14 cellular contexts compared by ENCODE assay signal in the genomic region with DNA sequence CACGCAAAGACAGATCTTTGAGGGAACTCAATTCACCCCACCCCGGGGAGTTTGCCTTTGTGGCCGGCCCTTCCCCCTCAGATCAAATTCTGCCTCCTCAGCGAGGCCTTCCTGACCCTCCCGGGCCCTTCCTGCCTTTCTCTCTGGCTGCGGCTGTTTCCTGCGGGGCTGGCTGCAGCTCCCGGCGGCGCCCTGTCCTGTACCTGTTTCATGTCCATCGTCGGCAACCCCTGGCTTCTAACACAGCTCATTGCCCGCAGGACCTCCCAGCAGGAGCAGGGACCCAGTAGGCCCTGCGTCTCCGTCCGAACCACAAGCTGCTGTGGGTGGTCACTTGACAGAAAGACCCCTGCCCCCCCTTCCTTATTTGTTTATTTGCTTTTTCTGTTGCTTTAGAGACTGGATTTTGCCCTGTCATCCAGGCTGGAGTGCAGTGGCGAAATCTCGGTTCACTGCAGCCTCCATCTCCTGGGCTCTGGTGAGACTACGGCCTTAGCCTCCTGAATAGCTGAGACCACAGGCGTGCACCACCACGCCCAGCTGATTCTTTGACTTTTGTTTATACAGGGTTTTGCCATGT. TPM values are rescaled to one million over a fixed set of nuclear protein-coding genes. Genes with fewer than 3 reads are reported as not detected.
DNase-seq lines count a peak whose midpoint lies in the region; ATAC-seq, FAIRE-seq and TF ChIP-seq lines count a peak whose summit lies in the region.
"Had no signal": no experiment of that assay in that cellular context is flagged by ENCODE, and none has a peak within 500 bp of the region (broad histone marks: within the 10 kb centered on the region; RNA-seq: fewer than 3 reads in every experiment).

No MANE protein-coding gene starts in this region.

- H3K9me3 Mint-ChIP-seq in activated CD4-positive, alpha-beta T cell treated with anti-CD3 and anti-CD28 coated beads, Interleukin-2, amount 10 ng/mL, durations not matched to agents 7 days and 5 days = no peaks in the 10 kb centered on the region
- H3K9me3 Mint-ChIP-seq: T-helper 2 cell treated with Interferon-gamma antibody and Interleukin-4, amounts not matched to agents 5 μg/mL and 100 μg/mL, for 36 hours had no signal

- H2AFZ ChIP-seq in endothelial cell of umbilical vein (ENCODE audit: low read depth, low read length) = peak overlapping the region; percentile 61

- FAIRE-seq in endothelial cell of umbilical vein (lab: Jason Lieb, UNC) = peak; percentile 96
- FAIRE-seq: endometrium, G401.6 had no signal

- CTCF ChIA-PET in endothelial cell of umbilical vein (lab: Charles Lee) = interaction anchor here (1.0 to 1.3 kb wide), 2 partner anchors 14 to 20 kb away, joined by 4 to 9 read pairs; no protein-coding TSS in a partner anchor
- CTCF ChIA-PET in activated CD4-positive, alpha-beta T cell treated with anti-CD3 and anti-CD28 coated beads, Interleukin-2, amount 10 ng/mL, durations not matched to agents 7 days and 5 days (lab: Charles Lee) = interaction anchor here (0.9 kb wide), 1 partner anchor 21 kb away, joined by 5 read pairs; no protein-coding TSS in a partner anchor

- H3K36me3 Mint-ChIP-seq in activated CD4-positive, alpha-beta T cell treated with anti-CD3 and anti-CD28 coated beads, Interleukin-2, amount 10 ng/mL, durations not matched to agents 7 days and 5 days (ENCODE audit: low read depth) = no peaks in the 10 kb centered on the region

- BruUV-seq in endothelial cell of umbilical vein (replicated peaks; lab: Mats Ljungman, UMichigan) = no TSS peak

- no peaks in the 10 kb centered on the region for H4K20me1 ChIP-seq in endothelial cell of umbilical vein (replicated peaks; ENCODE audit: control insufficient read depth, extremely low read depth, insufficient read depth, low read length)

- H3K27me3 ChIP-seq in RWPE2 (ENCODE audit: insufficient read depth, poor library complexity, severe bottlenecking) = no peaks in the 10 kb centered on the region
- H3K27me3 ChIP-seq in endothelial cell of umbilical vein (ENCODE audit: control insufficient read depth in 2 of 2, insufficient read depth in 2 of 2, low read length in 2 of 2) = no peaks in the 10 kb centered on the region
- H3K27me3 ChIP-seq in right lobe of liver = no peaks in the 10 kb centered on the region
- H3K27me3 ChIP-seq in tibial nerve = no peaks in the 10 kb centered on the region

- POLR2A ChIA-PET in endothelial cell of umbilical vein (lab: Charles Lee) = interaction anchor here (1.0 kb wide), 1 partner anchor 13 kb away, joined by 3 read pairs; no protein-coding TSS in a partner anchor
- POLR2A ChIA-PET in activated CD4-positive, alpha-beta T cell treated with anti-CD3 and anti-CD28 coated beads, Interleukin-2, amount 10 ng/mL, durations not matched to agents 7 days and 5 days (lab: Charles Lee) = no interaction called here

- no peak overlapping the region for H3K4me3 Mint-ChIP-seq in activated CD4-positive, alpha-beta T cell treated with anti-CD3 and anti-CD28 coated beads, Interleukin-2, amount 10 ng/mL, durations not matched to agents 7 days and 5 days
- H3K4me3 Mint-ChIP-seq: T-helper 2 cell treated with Interferon-gamma antibody and Interleukin-4, amounts not matched to agents 5 μg/mL and 100 μg/mL, for 36 hours had no signal

- dilution Hi-C loops in endothelial cell of umbilical vein (cut with MboI; ENCODE audit: extremely low pct_ligation_motif_present, low sequenced_read_pairs) = no loop called here

- peaks cover 9% of the 10 kb centered on the region for H3K4me1 Mint-ChIP-seq in activated CD4-positive, alpha-beta T cell treated with anti-CD3 and anti-CD28 coated beads, Interleukin-2, amount 10 ng/mL, durations not matched to agents 7 days and 5 days

- H3K9me1 ChIP-seq in endothelial cell of umbilical vein (replicated peaks; ENCODE audit: control insufficient read depth, extremely low read depth, insufficient read depth, low read length) = no peaks in the 10 kb centered on the region

- ATAC-seq in RWPE2 (ENCODE audit: low read depth) (no peak), right lobe of liver (peak; percentile 63 to 73 (median 68)), HG03571 (IDR thresholded peaks at IDR 0.05; ENCODE audit: unreplicated experiment) (no peak)

- H3K9me3 ChIP-seq in RWPE2 (ENCODE audit: severe bottlenecking) (no peaks in the 10 kb centered on the region), endothelial cell of umbilical vein (replicated peaks; ENCODE audit: control insufficient read depth, insufficient read depth, low read length) (no peaks in the 10 kb centered on the region), right lobe of liver (no peaks in the 10 kb centered on the region), tibial nerve (no peaks in the 10 kb centered on the region)
- H3K9me3 ChIP-seq: thoracic aorta had no signal

- peaks cover 2% of the 10 kb centered on the region for H3K79me2 ChIP-seq in endothelial cell of umbilical vein (ENCODE audit: control insufficient read depth, insufficient read depth, low read length)

- peaks cover 4% of the 10 kb centered on the region for H3K27me3 Mint-ChIP-seq in activated CD4-positive, alpha-beta T cell treated with anti-CD3 and anti-CD28 coated beads, Interleukin-2, amount 10 ng/mL, durations not matched to agents 7 days and 5 days

- H3K27ac ChIP-seq in RWPE2 (ENCODE audit: poor library complexity, severe bottlenecking) (peak overlapping the region; percentile 39), endothelial cell of umbilical vein (ENCODE audit: insufficient read depth, low read depth, low read length) (peak overlapping the region; percentile 80), right lobe of liver (peak overlapping the region; percentile 5 to 43 (median 24)), tibial nerve (peak overlapping the region in 3 of 4 donors; percentile 15 to 71 (median 69))
- H3K27ac ChIP-seq: thoracic aorta had no signal

- peak overlapping the region; percentile 71 for H3K4me2 ChIP-seq in endothelial cell of umbilical vein (ENCODE audit: insufficient read depth, low read length)

- H3K4me1 ChIP-seq in RWPE2 (ENCODE audit: insufficient read depth, poor library complexity, severe bottlenecking) (peaks cover 6% of the 10 kb centered on the region), endothelial cell of umbilical vein (ENCODE audit: control insufficient read depth, extremely low read depth, insufficient read depth, low read length) (peaks cover 29% of the 10 kb centered on the region), right lobe of liver (no peaks in the 10 kb centered on the region), tibial nerve (peaks cover 0 to 37% (median 9%) of the 10 kb centered on the region in 4 donors)

- no peak for DNase-seq in RWPE2 (ENCODE audit: low spot score)
- peak; percentile 69 for DNase-seq in endothelial cell of umbilical vein (ENCODE audit: low read depth, low spot score)
- DNase-seq in right lobe of liver = peak in 1 of 3 donors; percentile 49
- DNase-seq in tibial nerve (ENCODE audit: low spot score in 2 of 2) = no peak
- no peak for DNase-seq in stimulated activated CD4-positive, alpha-beta T cell treated with anti-CD3 and anti-CD28 coated beads, Interleukin-4, amount 100 ng/mL, for 24 hours
- no peak for DNase-seq in activated CD4-positive, alpha-beta T cell treated with anti-CD3 and anti-CD28 coated beads, Interleukin-2, amount 10 ng/mL, durations not matched to agents 7 days and 5 days
- no peak for DNase-seq in NCI-H2107 (lab: John Stamatoyannopoulos, UW)
- DNase-seq: activated effector memory CD4-positive, alpha-beta T cell treated with Interleukin-2 at 50 U/mL for 16 hours; NCI-H510A had no signal

- no peak for TF ChIP-seq EP300 in tibial nerve (IDR thresholded peaks at IDR 0.05)

- H3K4me3 ChIP-seq in RWPE2 (ENCODE audit: severe bottlenecking) = no peak overlapping the region
- H3K4me3 ChIP-seq in endothelial cell of umbilical vein (replicated peaks in 1 of 3; ENCODE audit: insufficient read depth in 1 of 3, low read depth in 1 of 3, low read length in 3 of 3) = peak overlapping the region in 1 of 3 experiments; percentile 10
- no peak overlapping the region for H3K4me3 ChIP-seq in right lobe of liver
- H3K4me3 ChIP-seq in tibial nerve = peak overlapping the region in 1 of 4 donors; percentile 9
- H3K4me3 ChIP-seq: thoracic aorta had no signal

- WGBS in right lobe of liver (ENCODE audit: insufficient coverage, low coverage, low lambda C conversion rate, missing lambda C conversion rate) = 24% methylated on average over 6 of the region's 21 CpGs
- 47 to 50% methylated on average over 21 of the region's 21 CpGs for WGBS in tibial nerve, 2 donors

- peak overlapping the region; percentile 56 for H3K9ac ChIP-seq in endothelial cell of umbilical vein (replicated peaks; ENCODE audit: extremely low read depth, insufficient read depth, low read length)

- H3K27ac Mint-ChIP-seq in activated CD4-positive, alpha-beta T cell treated with anti-CD3 and anti-CD28 coated beads, Interleukin-2, amount 10 ng/mL, durations not matched to agents 7 days and 5 days = no peak overlapping the region

- TF ChIP-seq POLR2A in endothelial cell of umbilical vein (IDR thresholded peaks at IDR 0.05; ENCODE audit: low read depth, low read length) = peak; percentile 24
- TF ChIP-seq POLR2A in right lobe of liver (IDR thresholded peaks at IDR 0.05) = no peak
- TF ChIP-seq POLR2A in tibial nerve (IDR thresholded peaks at IDR 0.05) = no peak

- TF ChIP-seq CTCF in RWPE2 (IDR thresholded peaks at IDR 0.05; ENCODE audit: poor library complexity, severe bottlenecking) (no peak), endothelial cell of umbilical vein (IDR thresholded peaks at IDR 0.05; ENCODE audit: extremely low read depth in 1 of 2, insufficient read depth in 1 of 2, low read depth in 1 of 2, low read length in 2 of 2) (no peak), right lobe of liver (IDR thresholded peaks at IDR 0.05) (no peak), tibial nerve (IDR thresholded peaks at IDR 0.05) (no peak)

- H3K36me3 ChIP-seq in RWPE2 (ENCODE audit: low read depth) = peaks cover 4% of the 10 kb centered on the region
- no peaks in the 10 kb centered on the region for H3K36me3 ChIP-seq in endothelial cell of umbilical vein (ENCODE audit: control insufficient read depth in 2 of 2, extremely low read depth in 1 of 2, insufficient read depth in 2 of 2, low read length in 2 of 2)
- no peaks in the 10 kb centered on the region for H3K36me3 ChIP-seq in right lobe of liver
- no peaks in the 10 kb centered on the region for H3K36me3 ChIP-seq in tibial nerve
- H3K36me3 ChIP-seq: thoracic aorta had no signal

- intact Hi-C loops in endothelial cell of umbilical vein (cut with micrococcal nuclease) = loop anchor here (1.0 to 10.0 kb wide), 4 partner anchors 7 to 455 kb away; partner anchors contain the start of genes ATP5F1D, MIDN and PTBP1
- intact Hi-C loops in right lobe of liver (cut with DNase I) = no loop called here

RNA-seq across cellular contexts. Expression of gene PTBP1, which starts 7.7 kb away (rescaled TPM):
- total RNA-seq in endothelial cell of umbilical vein (607 and 623 TPM in 2 replicates), right lobe of liver (100 to 1,000 TPM in 5 of 6 experiments, 10 to 100 TPM in 1; 91.1 to 150 (median 129) TPM), tibial nerve (100 to 1,000 TPM; 118 to 205 (median 141) TPM)
- 382 and 465 TPM in 2 replicates for polyA plus RNA-seq in endothelial cell of umbilical vein
- polyA plus RNA-seq in endothelial cell of umbilical vein (2011; cell fraction: cytosol; rRNA removed) = 214 and 242 TPM in 2 replicates
- 500 and 584 TPM in 2 replicates for polyA plus RNA-seq in endothelial cell of umbilical vein (2011; cell fraction: nucleus; rRNA removed)
- polyA plus RNA-seq in endothelial cell of umbilical vein (2012) = 424 and 517 TPM in 2 replicates
- polyA minus RNA-seq in endothelial cell of umbilical vein = 274 and 326 TPM in 2 replicates
- polyA minus RNA-seq in endothelial cell of umbilical vein (2011; cell fraction: cytosol; rRNA and poly(A)+ RNA removed) = 213 TPM
- polyA minus RNA-seq in endothelial cell of umbilical vein (2011; cell fraction: nucleus; rRNA and poly(A)+ RNA removed) = 251 and 318 TPM in 2 replicates
- total RNA-seq in activated CD4-positive, alpha-beta T cell treated with anti-CD3 and anti-CD28 coated beads, Interleukin-2, amount 10 ng/mL, durations not matched to agents 7 days and 5 days = 100 to 1,000 TPM; 487 to 536 TPM

RNA-seq across cellular contexts. Expression of gene PLPPR3, which starts 32.2 kb away (rescaled TPM):
- total RNA-seq in endothelial cell of umbilical vein (0.76 and 1.2 TPM in 2 replicates), right lobe of liver (not detected), tibial nerve (not detected)
- 1.1 and 2.0 TPM in 2 replicates for polyA plus RNA-seq in endothelial cell of umbilical vein
- 0.30 and 0.52 TPM in 2 replicates for polyA plus RNA-seq in endothelial cell of umbilical vein (2011; cell fraction: cytosol; rRNA removed)
- 0.28 and 0.41 TPM in 2 replicates for polyA plus RNA-seq in endothelial cell of umbilical vein (2011; cell fraction: nucleus; rRNA removed)
- polyA plus RNA-seq in endothelial cell of umbilical vein (2012) = 1.3 and 5.6 TPM in 2 replicates
- 0.76 and 0.83 TPM in 2 replicates for polyA minus RNA-seq in endothelial cell of umbilical vein
- not detected for polyA minus RNA-seq in endothelial cell of umbilical vein (2011; cell fraction: cytosol; rRNA and poly(A)+ RNA removed)
- 0.19 TPM in 2 replicates for polyA minus RNA-seq in endothelial cell of umbilical vein (2011; cell fraction: nucleus; rRNA and poly(A)+ RNA removed)
- total RNA-seq in activated CD4-positive, alpha-beta T cell treated with anti-CD3 and anti-CD28 coated beads, Interleukin-2, amount 10 ng/mL, durations not matched to agents 7 days and 5 days = not detected
- total RNA-seq: thoracic aorta had no signal

RNA-seq across cellular contexts. Expression of gene AZU1, which starts 38.1 kb away (rescaled TPM):
- total RNA-seq in endothelial cell of umbilical vein = not detected in 2 replicates
- polyA plus RNA-seq in endothelial cell of umbilical vein = 0.12 TPM in 1 of 2 replicates, not detected in the other
- polyA plus RNA-seq in endothelial cell of umbilical vein (2011; cell fraction: cytosol; rRNA removed) = not detected in 2 replicates
- polyA plus RNA-seq in endothelial cell of umbilical vein (2011; cell fraction: nucleus; rRNA removed) = not detected in 2 replicates
- polyA plus RNA-seq in endothelial cell of umbilical vein (2012) = not detected in 2 replicates
- polyA minus RNA-seq in endothelial cell of umbilical vein = not detected in 2 replicates
- not detected for polyA minus RNA-seq in endothelial cell of umbilical vein (2011; cell fraction: cytosol; rRNA and poly(A)+ RNA removed)
- polyA minus RNA-seq in endothelial cell of umbilical vein (2011; cell fraction: nucleus; rRNA and poly(A)+ RNA removed) = not detected in 2 replicates
- 1 to 10 TPM in 2 of 6 experiments, under 1 TPM in 1, not detected in 3; 0.15 to 3.6 (median 1.8) TPM for total RNA-seq in right lobe of liver
- total RNA-seq in tibial nerve = under 1 TPM in 1 of 4 donors, not detected in 3; 0.42 TPM
- not detected for total RNA-seq in activated CD4-positive, alpha-beta T cell treated with anti-CD3 and anti-CD28 coated beads, Interleukin-2, amount 10 ng/mL, durations not matched to agents 7 days and 5 days

RNA-seq across cellular contexts. Expression of gene MISP, which starts 38.7 kb away (rescaled TPM):
- total RNA-seq in endothelial cell of umbilical vein = not detected in 2 replicates
- polyA plus RNA-seq in endothelial cell of umbilical vein = not detected in 2 replicates
- not detected in 2 replicates for polyA plus RNA-seq in endothelial cell of umbilical vein (2011; cell fraction: cytosol; rRNA removed)
- not detected in 2 replicates for polyA plus RNA-seq in endothelial cell of umbilical vein (2011; cell fraction: nucleus; rRNA removed)
- not detected in 2 replicates for polyA plus RNA-seq in endothelial cell of umbilical vein (2012)
- polyA minus RNA-seq in endothelial cell of umbilical vein = not detected in 2 replicates
- polyA minus RNA-seq in endothelial cell of umbilical vein (2011; cell fraction: cytosol; rRNA and poly(A)+ RNA removed) = 47.4 TPM
- 0.14 TPM in 1 of 2 replicates, not detected in the other for polyA minus RNA-seq in endothelial cell of umbilical vein (2011; cell fraction: nucleus; rRNA and poly(A)+ RNA removed)
- total RNA-seq in right lobe of liver = under 1 TPM in 1 of 6 experiments, not detected in 5; 0.09 TPM
- total RNA-seq in tibial nerve = under 1 TPM in 2 of 4 donors, not detected in 2; 0.20 to 0.30 TPM
- not detected for total RNA-seq in activated CD4-positive, alpha-beta T cell treated with anti-CD3 and anti-CD28 coated beads, Interleukin-2, amount 10 ng/mL, durations not matched to agents 7 days and 5 days

RNA-seq across cellular contexts. Expression of gene PRTN3, which starts 51.2 kb away (rescaled TPM):
- total RNA-seq in endothelial cell of umbilical vein = not detected in 2 replicates
- polyA plus RNA-seq in endothelial cell of umbilical vein = not detected in 2 replicates
- polyA plus RNA-seq in endothelial cell of umbilical vein (2011; cell fraction: cytosol; rRNA removed) = not detected in 2 replicates
- polyA plus RNA-seq in endothelial cell of umbilical vein (2011; cell fraction: nucleus; rRNA removed) = not detected in 2 replicates
- not detected in 2 replicates for polyA plus RNA-seq in endothelial cell of umbilical vein (2012)
- not detected in 2 replicates for polyA minus RNA-seq in endothelial cell of umbilical vein
- polyA minus RNA-seq in endothelial cell of umbilical vein (2011; cell fraction: cytosol; rRNA and poly(A)+ RNA removed) = not detected
- not detected in 2 replicates for polyA minus RNA-seq in endothelial cell of umbilical vein (2011; cell fraction: nucleus; rRNA and poly(A)+ RNA removed)
- total RNA-seq in right lobe of liver = 1 to 10 TPM in 2 of 6 experiments, not detected in 4; 2.3 to 2.9 TPM
- not detected for total RNA-seq in tibial nerve
- total RNA-seq in activated CD4-positive, alpha-beta T cell treated with anti-CD3 and anti-CD28 coated beads, Interleukin-2, amount 10 ng/mL, durations not matched to agents 7 days and 5 days = not detected
- total RNA-seq: thoracic aorta had no signal

Comparison
In these comparisons a context has a peak if more than half of its experiments do, and no peak if none do; other contexts are left out.
1. ATAC-seq: peak in right lobe of liver (4 of 4); none in RWPE2 (single experiment) and HG03571 (single experiment).
2. H3K27ac ChIP-seq: peak in every context shown above with its lines; median percentile 80 in endothelial cell of umbilical vein; 69 in tibial nerve; 39 in RWPE2; 24 in right lobe of liver.